In genomic region chr7:50782376-50783208, GRCh38 we compare ENCODE assay signal across 8 cellular contexts. TPM values are rescaled to one million over a fixed set of nuclear protein-coding genes. Genes with fewer than 3 reads are reported as not detected.
DNase-seq lines count a peak whose midpoint lies in the region; ATAC-seq and TF ChIP-seq lines count a peak whose summit lies in the region.

GRB10 (minus strand) TSS chr7:50782896; CDS start chr7:50732322, 50,574 bp downstream.

- peak within 1 kb of the TSS in 3 of 4 donors; percentile 5 to 85 (median 68) for H3K4me3 Mint-ChIP-seq in CD4-positive, CD25-positive, alpha-beta regulatory T cell

- H3K27me3 ChIP-seq in CD4-positive, CD25-positive, alpha-beta regulatory T cell (ENCODE audit: control insufficient read depth, insufficient read depth, low read length) = peaks cover 10% of the 10 kb centered on the region

- no peak within 1 kb of the TSS for H3K27ac ChIP-seq in CD4-positive, CD25-positive, alpha-beta regulatory T cell (ENCODE audit: insufficient read depth, low read length, poor library complexity, severe bottlenecking)

- no peaks in the 10 kb centered on the region for H3K36me3 Mint-ChIP-seq in CD4-positive, CD25-positive, alpha-beta regulatory T cell

- H3K36me3 ChIP-seq in CD4-positive, CD25-positive, alpha-beta regulatory T cell (ENCODE audit: control insufficient read depth, insufficient read depth, low read length) = no peaks in the 10 kb centered on the region

- H3K27me3 Mint-ChIP-seq in CD4-positive, CD25-positive, alpha-beta regulatory T cell = peaks cover 56% of the 10 kb centered on the region

- DNase-seq in CD4-positive, CD25-positive, alpha-beta regulatory T cell = no peak
- peak; percentile 23 for DNase-seq in NCI-H128 (lab: John Stamatoyannopoulos, UW; ENCODE audit: unreplicated experiment)
- DNase-seq in astrocyte of the cerebellum (ENCODE audit: low read depth) = no peak
- peak; percentile 49 for DNase-seq in hepatic stellate cell (ENCODE audit: low spot score)
- peak; percentile 81 for DNase-seq in posterior vena cava (ENCODE audit: low spot score)
- no peak for DNase-seq in DMS114 treated with DMSO at 0.1 percent for 48 hours (lab: John Stamatoyannopoulos, UW; ENCODE audit: unreplicated experiment)

- no peaks in the 10 kb centered on the region for H3K9me3 ChIP-seq in CD4-positive, CD25-positive, alpha-beta regulatory T cell (ENCODE audit: control insufficient read depth in 2 of 2, low read length in 2 of 2)

- no peak for ATAC-seq in CD4-positive, CD25-positive, alpha-beta regulatory T cell (ENCODE audit: low read depth in 2 of 2)
- ATAC-seq in HG02852 (IDR thresholded peaks at IDR 0.05; ENCODE audit: unreplicated experiment) (no peak), HG03159 (IDR thresholded peaks at IDR 0.05; ENCODE audit: unreplicated experiment) (no peak)

- no peaks in the 10 kb centered on the region for H3K4me1 ChIP-seq in CD4-positive, CD25-positive, alpha-beta regulatory T cell (ENCODE audit: control insufficient read depth, insufficient read depth, low read length, poor library complexity, severe bottlenecking)

- no peak within 1 kb of the TSS for H3K27ac Mint-ChIP-seq in CD4-positive, CD25-positive, alpha-beta regulatory T cell

- H3K4me1 Mint-ChIP-seq in CD4-positive, CD25-positive, alpha-beta regulatory T cell = peaks cover 0 to 18% (median 8%) of the 10 kb centered on the region in 4 donors

- H3K9me3 Mint-ChIP-seq in CD4-positive, CD25-positive, alpha-beta regulatory T cell = peaks cover 0 to 7% (median 2%) of the 10 kb centered on the region in 7 donors

- no peak within 1 kb of the TSS for H3K4me3 ChIP-seq in CD4-positive, CD25-positive, alpha-beta regulatory T cell (ENCODE audit: low read depth, low read length)
- H3K4me3 ChIP-seq in astrocyte of the cerebellum (ENCODE audit: low read depth, low read length) = peak within 1 kb of the TSS; percentile 48

- intact Hi-C loops in posterior vena cava (cut with DNase I) = no loop called here

- peak; percentile 9 for TF ChIP-seq CTCF in astrocyte of the cerebellum (IDR thresholded peaks at IDR 0.05; ENCODE audit: low read depth, low read length, missing control alignments)

- in situ Hi-C loops in astrocyte of the cerebellum (cut with HindIII; ENCODE audit: low sequenced_read_pairs) = no loop called here

RNA-seq across cellular contexts. Expression of gene GRB10, which starts in this region (rescaled TPM):
- 2.3 TPM for total RNA-seq in CD4-positive, CD25-positive, alpha-beta regulatory T cell
- under 1 TPM in 1 of 4 donors, not detected in 3; 0.25 TPM for polyA plus RNA-seq in CD4-positive, CD25-positive, alpha-beta regulatory T cell
- total RNA-seq in posterior vena cava = 10 to 100 TPM; 45.4 to 52.6 TPM

Comparison
In these comparisons a context has a peak if more than half of its experiments do, and no peak if none do; other contexts are left out.
1. RNA of gene GRB10 (total RNA-seq): 45.4 to 52.6 TPM in posterior vena cava; 2.3 TPM in CD4-positive, CD25-positive, alpha-beta regulatory T cell (single experiment); every median in the first group is over 10 times any median in the second.
2. DNase-seq: peak in NCI-H128 (single experiment), hepatic stellate cell (single experiment) and posterior vena cava (single experiment); none in CD4-positive, CD25-positive, alpha-beta regulatory T cell (0 of 3), astrocyte of the cerebellum (single experiment) and DMS114 treated with DMSO at 0.1 percent for 48 hours (single experiment).